Comparison of ENCODE assay signal across 28 cellular contexts in genomic region chr4:41852229-41852628, GRCh38.
"Had no signal": no experiment of that assay in that cellular context is flagged by ENCODE, and none has a peak within 500 bp of the region (broad histone marks: within the 10 kb centered on the region; RNA-seq: fewer than 3 reads in every experiment).

No MANE protein-coding gene starts in this region.

- H3K36me3 ChIP-seq: neutrophil, ovary, right lobe of liver, sigmoid colon, stomach, thoracic aorta, thyroid gland, tibial nerve, upper lobe of left lung, vagina had no signal

- H3K27ac ChIP-seq: neutrophil, ovary, parathyroid adenoma, psoas muscle, right lobe of liver, sigmoid colon, stomach, thoracic aorta, thyroid gland, tibial nerve, upper lobe of left lung, vagina had no signal

- H3K4me1 Mint-ChIP-seq: nephron progenitor cell; stimulated activated effector memory CD8-positive, alpha-beta T cell treated with anti-CD3 and anti-CD28 coated beads, Interleukin-12 subunit alpha, Interleukin-12 subunit beta, amount 100 ng/mL, for 72 hours; stimulated activated naive B cell treated with anti-CD40 and anti-IgM and Interleukin-4, amounts not matched to agents 10 μg/mL and 1 μg/mL and 100 μg/mL, for 72 hours had no signal

- H3K27ac Mint-ChIP-seq: natural killer cell treated with Interleukin-12 subunit alpha and Interleukin-12 subunit beta and Interleukin-15 and Interleukin-18, amount 100 ng/mL, for 72 hours; nephron progenitor cell; progenitor cell of endocrine pancreas; stimulated activated effector memory CD8-positive, alpha-beta T cell treated with anti-CD3 and anti-CD28 coated beads, Interleukin-12 subunit alpha, Interleukin-12 subunit beta, amount 100 ng/mL, for 72 hours; stimulated activated naive B cell treated with anti-CD40 and anti-IgM and Interleukin-4, amounts not matched to agents 10 μg/mL and 1 μg/mL and 100 μg/mL, for 72 hours; stimulated activated naive CD8-positive, alpha-beta T cell treated with anti-CD3 and anti-CD28 coated beads, Interleukin-15, Interleukin-2, amounts not matched to agents 100 ng/mL and 50 ng/mL, for 24 hours had no signal

- H3K4me1 ChIP-seq: parathyroid adenoma, psoas muscle, sigmoid colon, stomach, thyroid gland, upper lobe of left lung, vagina had no signal

- H3K79me2 ChIP-seq: parathyroid adenoma had no signal

- H3K27me3 ChIP-seq: ovary, right lobe of liver, thyroid gland, tibial nerve, upper lobe of left lung, vagina had no signal

- H3K4me3 ChIP-seq: ovary, psoas muscle, right lobe of liver, sigmoid colon, stomach, thoracic aorta, thyroid gland, tibial nerve, upper lobe of left lung, vagina had no signal

- ATAC-seq: natural killer cell treated with Interleukin-12 subunit alpha and Interleukin-12 subunit beta and Interleukin-15 and Interleukin-18, amount 100 ng/mL, for 72 hours; psoas muscle; right cardiac atrium; stimulated activated effector memory CD8-positive, alpha-beta T cell treated with anti-CD3 and anti-CD28 coated beads, Interleukin-12 subunit alpha, Interleukin-12 subunit beta, amount 100 ng/mL, for 72 hours; stimulated activated naive B cell treated with anti-CD40 and anti-IgM and Interleukin-4, amounts not matched to agents 10 μg/mL and 1 μg/mL and 100 μg/mL, for 72 hours had no signal

- H3K4me3 Mint-ChIP-seq: natural killer cell treated with Interleukin-12 subunit alpha and Interleukin-12 subunit beta and Interleukin-15 and Interleukin-18, amount 100 ng/mL, for 72 hours; nephron progenitor cell; neural crest cell; stimulated activated effector memory CD8-positive, alpha-beta T cell treated with anti-CD3 and anti-CD28 coated beads, Interleukin-12 subunit alpha, Interleukin-12 subunit beta, amount 100 ng/mL, for 72 hours; stimulated activated naive B cell treated with anti-CD40 and anti-IgM and Interleukin-4, amounts not matched to agents 10 μg/mL and 1 μg/mL and 100 μg/mL, for 72 hours; stimulated activated naive CD8-positive, alpha-beta T cell treated with anti-CD3 and anti-CD28 coated beads, Interleukin-15, Interleukin-2, amounts not matched to agents 100 ng/mL and 50 ng/mL, for 24 hours had no signal

- H3K9me3 ChIP-seq: neutrophil, ovary, psoas muscle, right lobe of liver, sigmoid colon, stomach, thoracic aorta, thyroid gland, tibial nerve, upper lobe of left lung, vagina had no signal

- DNase-seq: nephron progenitor cell; occipital lobe; ovary; posterior cingulate gyrus; psoas muscle; right cardiac atrium; right lobe of liver; sigmoid colon; small intestine; stimulated activated CD4-positive, alpha-beta T cell treated with anti-CD3 and anti-CD28 coated beads, Interleukin-15, amount 100 ng/mL, for 24 hours; stimulated activated CD4-positive, alpha-beta T cell treated with anti-CD3 and anti-CD28 coated beads, Interleukin-2, amount 100 ng/mL, for 24 hours; stimulated activated CD4-positive, alpha-beta T cell treated with anti-CD3 and anti-CD28 coated beads, Interleukin-2, amount 100 ng/mL, for 48 hours; stimulated activated CD4-positive, alpha-beta T cell treated with anti-CD3 and anti-CD28 coated beads, Interleukin-4, amount 100 ng/mL, for 24 hours; stimulated activated naive B cell treated with anti-CD40 and anti-IgM and Interleukin-4, amounts not matched to agents 10 μg/mL and 1 μg/mL and 100 μg/mL, for 72 hours; stimulated activated naive CD4-positive, alpha-beta T cell treated with Interleukin-2 at 50 U/mL for 16 hours; stomach; thyroid gland; upper lobe of left lung had no signal

- H2AFZ ChIP-seq: parathyroid adenoma had no signal

- H3K9me3 Mint-ChIP-seq: natural killer cell treated with Interleukin-12 subunit alpha and Interleukin-12 subunit beta and Interleukin-15 and Interleukin-18, amount 100 ng/mL, for 72 hours; nephron progenitor cell; neural crest cell; stimulated activated effector memory CD8-positive, alpha-beta T cell treated with anti-CD3 and anti-CD28 coated beads, Interleukin-12 subunit alpha, Interleukin-12 subunit beta, amount 100 ng/mL, for 72 hours; stimulated activated naive B cell treated with anti-CD40 and anti-IgM and Interleukin-4, amounts not matched to agents 10 μg/mL and 1 μg/mL and 100 μg/mL, for 72 hours; stimulated activated naive CD8-positive, alpha-beta T cell treated with anti-CD3 and anti-CD28 coated beads, Interleukin-15, Interleukin-2, amounts not matched to agents 100 ng/mL and 50 ng/mL, for 24 hours had no signal

- H3K36me3 Mint-ChIP-seq: natural killer cell treated with Interleukin-12 subunit alpha and Interleukin-12 subunit beta and Interleukin-15 and Interleukin-18, amount 100 ng/mL, for 72 hours; stimulated activated effector memory CD8-positive, alpha-beta T cell treated with anti-CD3 and anti-CD28 coated beads, Interleukin-12 subunit alpha, Interleukin-12 subunit beta, amount 100 ng/mL, for 72 hours; stimulated activated naive B cell treated with anti-CD40 and anti-IgM and Interleukin-4, amounts not matched to agents 10 μg/mL and 1 μg/mL and 100 μg/mL, for 72 hours had no signal

- H3K9ac ChIP-seq: parathyroid adenoma had no signal
